In the genomic region with DNA sequence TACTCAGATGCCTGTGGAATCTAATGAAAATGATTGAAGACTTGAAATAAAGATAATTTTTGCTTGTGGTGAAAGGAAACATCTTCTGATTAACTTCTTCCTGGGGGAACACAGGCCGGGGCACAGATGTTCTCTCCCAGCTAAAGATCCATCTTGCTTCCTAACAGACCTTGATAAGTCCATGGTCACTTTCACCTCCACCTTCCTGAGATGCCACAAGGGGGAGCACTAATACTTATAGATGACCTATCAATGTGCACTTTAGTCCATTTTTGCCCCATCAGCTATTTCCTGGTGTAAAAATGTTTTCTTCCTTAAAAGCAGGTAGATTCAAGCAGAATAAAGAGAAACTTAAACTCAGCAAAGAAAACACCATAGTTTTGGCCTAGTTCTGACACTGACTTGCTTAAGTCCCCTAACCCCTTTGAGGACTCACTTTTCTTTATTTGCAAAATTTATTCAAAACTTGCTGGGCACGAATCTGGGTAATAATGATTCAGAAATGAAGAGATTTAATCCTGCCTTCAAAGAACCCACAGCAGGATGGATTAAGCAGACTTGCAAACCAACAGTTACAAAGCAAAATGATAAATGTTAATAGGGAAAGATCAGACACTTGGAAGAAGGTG, we compare ENCODE assay signal across 8 cellular contexts.
DNase-seq lines count a peak whose midpoint lies in the region; ATAC-seq and TF ChIP-seq lines count a peak whose summit lies in the region.

No MANE protein-coding gene starts in this region.

- H3K79me2 ChIP-seq in DND-41 (ENCODE audit: insufficient read depth, low read length) (no peaks in the 10 kb centered on the region), OCI-LY3 (ENCODE audit: low read length) (no peaks in the 10 kb centered on the region)

- no peaks in the 10 kb centered on the region for H3K36me3 Mint-ChIP-seq in activated T-cell treated with anti-CD3 and anti-CD28 coated beads, Interleukin-2, amount 50 U/mL, for 24 hours (ENCODE audit: low read depth)
- H3K36me3 Mint-ChIP-seq in osteocyte (ENCODE audit: unreplicated experiment): no peaks in the 10 kb centered on the region

- TF ChIP-seq CTCF in DND-41 (IDR thresholded peaks at IDR 0.05; ENCODE audit: borderline replicate concordance, extremely low read depth, low read length, poor library complexity, severe bottlenecking): peak; percentile 82
- peak; percentile 89 for TF ChIP-seq CTCF in IMR-90 (conservative IDR thresholded peaks at IDR 0.05; ENCODE audit: low read depth, low read length)
- TF ChIP-seq CTCF in OCI-LY3 (IDR thresholded peaks at IDR 0.05; ENCODE audit: low read depth, low read length): peak; percentile 97
- peak; percentile 76 for TF ChIP-seq CTCF in foreskin fibroblast (IDR thresholded peaks at IDR 0.05; ENCODE audit: low read depth, low read length)
- TF ChIP-seq CTCF in osteocyte (IDR thresholded peaks at IDR 0.05): peak; percentile 77

- no peak overlapping the region for H2BK15ac ChIP-seq in IMR-90 (ENCODE audit: low read depth, low read length)

- dilution Hi-C loops in IMR-90 (cut with HindIII; ENCODE audit: low sequenced_read_pairs, unreplicated experiment): loop anchor here (25.0 kb wide), 1 partner anchor 521 kb away; no protein-coding TSS in a partner anchor

- no peak overlapping the region for H2AK9ac ChIP-seq in IMR-90 (replicated peaks; ENCODE audit: low read depth, low read length, poor library complexity)

- no peak overlapping the region for H3K14ac ChIP-seq in IMR-90 (replicated peaks; ENCODE audit: low read depth, low read length)

- H3K27me3 Mint-ChIP-seq in activated T-cell treated with anti-CD3 and anti-CD28 coated beads, Interleukin-2, amount 50 U/mL, for 24 hours: peaks cover 4% of the 10 kb centered on the region
- peaks cover 4% of the 10 kb centered on the region for H3K27me3 Mint-ChIP-seq in osteocyte (ENCODE audit: unreplicated experiment)

- ATAC-seq in DND-41 (ENCODE audit: insufficient read depth, low read depth) (peak; percentile 91), GM21576 (IDR thresholded peaks at IDR 0.05; ENCODE audit: unreplicated experiment) (peak; percentile 92), IMR-90 (ENCODE audit: low read depth) (peak; percentile 96)

- no peak overlapping the region for H3K27ac ChIP-seq in DND-41 (ENCODE audit: low read length)
- H3K27ac ChIP-seq in IMR-90 (ENCODE audit: insufficient read depth, low read length): no peak overlapping the region
- no peak overlapping the region for H3K27ac ChIP-seq in OCI-LY3 (ENCODE audit: low read length)

- H4K91ac ChIP-seq in IMR-90 (ENCODE audit: insufficient read depth, low read depth, low read length): no peak overlapping the region

- H4K20me1 ChIP-seq in DND-41 (ENCODE audit: insufficient read depth, low read length) (no peaks in the 10 kb centered on the region), IMR-90 (ENCODE audit: insufficient read depth, low read length) (no peaks in the 10 kb centered on the region), OCI-LY3 (ENCODE audit: insufficient read depth, low read length) (no peaks in the 10 kb centered on the region)

- H3K79me1 ChIP-seq in IMR-90 (ENCODE audit: low read depth in 1 of 2, low read length in 2 of 2): no peaks in the 10 kb centered on the region

- H2AFZ ChIP-seq in DND-41 (ENCODE audit: low read depth, low read length) (no peak overlapping the region), IMR-90 (replicated peaks; ENCODE audit: low read length, poor library complexity) (no peak overlapping the region), OCI-LY3 (ENCODE audit: low read depth, low read length) (peak overlapping the region; percentile 81)

- POLR2A ChIA-PET in IMR-90 (lab: Charles Lee; ENCODE audit: unreplicated experiment): interaction anchor here (0.5 kb wide), 1 partner anchor 158 kb away, joined by 18 read pairs; no protein-coding TSS in a partner anchor

- H3K18ac ChIP-seq in IMR-90 (ENCODE audit: low read depth, low read length): no peak overlapping the region

- H3K9me3 ChIP-seq in DND-41 (ENCODE audit: insufficient read depth, low read length, severe bottlenecking) (no peaks in the 10 kb centered on the region), IMR-90 (ENCODE audit: control insufficient read depth, insufficient read depth, low read length) (no peaks in the 10 kb centered on the region), OCI-LY3 (ENCODE audit: insufficient read depth, low read length) (no peaks in the 10 kb centered on the region)

- no peak overlapping the region for H3K27ac Mint-ChIP-seq in activated T-cell treated with anti-CD3 and anti-CD28 coated beads, Interleukin-2, amount 50 U/mL, for 24 hours
- no peak overlapping the region for H3K27ac Mint-ChIP-seq in osteocyte (ENCODE audit: unreplicated experiment)

- no TSS peak for BruUV-seq in IMR-90 (replicated peaks; lab: Mats Ljungman, UMichigan)

- H4K8ac ChIP-seq in IMR-90 (ENCODE audit: low read depth in 2 of 2, low read length in 2 of 2): no peak overlapping the region

- no peak overlapping the region for H2BK5ac ChIP-seq in IMR-90 (ENCODE audit: low read depth, low read length, poor library complexity, severe bottlenecking)

- H2AK5ac ChIP-seq in IMR-90 (ENCODE audit: low read depth, low read length): no peak overlapping the region

- H3K36me3 ChIP-seq in DND-41 (ENCODE audit: insufficient read depth, low read length) (no peaks in the 10 kb centered on the region), IMR-90 (ENCODE audit: control insufficient read depth, insufficient read depth, low read length) (no peaks in the 10 kb centered on the region), OCI-LY3 (replicated peaks; ENCODE audit: low read depth, low read length) (no peaks in the 10 kb centered on the region)

- no peak overlapping the region for H4K5ac ChIP-seq in IMR-90 (ENCODE audit: low read depth, low read length)

- no peak overlapping the region for H3K4ac ChIP-seq in IMR-90 (ENCODE audit: low read depth, low read length)

- H3K27me3 ChIP-seq in DND-41 (ENCODE audit: insufficient read depth, low read length, poor library complexity) (no peaks in the 10 kb centered on the region), IMR-90 (ENCODE audit: control insufficient read depth, insufficient read depth, low read length) (no peaks in the 10 kb centered on the region), OCI-LY3 (ENCODE audit: low read depth, low read length) (no peaks in the 10 kb centered on the region)

- no peak for TF ChIP-seq POLR2A in IMR-90 (IDR thresholded peaks at IDR 0.05; ENCODE audit: low read depth, low read length)

- no peak overlapping the region for H2BK20ac ChIP-seq in IMR-90 (ENCODE audit: low read depth, low read length)

- H3K56ac ChIP-seq in IMR-90 (ENCODE audit: extremely low read depth, insufficient read depth, low read length): no peak overlapping the region

- H3K9me1 ChIP-seq in IMR-90 (ENCODE audit: insufficient read depth, low read length): no peaks in the 10 kb centered on the region

- H3K23ac ChIP-seq in IMR-90 (ENCODE audit: low read depth, low read length): no peak overlapping the region

- DNase-seq in DND-41 (peak; percentile 71), IMR-90 (peak; percentile 84), foreskin fibroblast (peak; percentile 69 to 90), osteocyte (ENCODE audit: extremely low spot score, unreplicated experiment) (no peak), ureter (ENCODE audit: low spot score) (peak; percentile 86)
- peak; percentile 37 for DNase-seq in activated T-cell treated with anti-CD3 and anti-CD28 coated beads, Interleukin-2, amount 50 U/mL, for 24 hours

- in situ Hi-C loops in IMR-90 (cut with MboI; ENCODE audit: low sequenced_read_pairs): loop anchor here (25.0 kb wide), 2 partner anchors 521 to 871 kb away; no protein-coding TSS in a partner anchor

- peak; percentile 89 for TF ChIP-seq RAD21 in IMR-90 (IDR thresholded peaks at IDR 0.05; ENCODE audit: low read length)

- no CpG with 5 or more reads among the region's 2 CpGs for WGBS in IMR-90 (ENCODE audit: extremely low coverage in 2 of 2, insufficient read length in 1 of 2), 2 experiments

- H3K4me1 ChIP-seq in DND-41 (ENCODE audit: insufficient read depth, low read length) (no peaks in the 10 kb centered on the region), IMR-90 (ENCODE audit: control insufficient read depth, insufficient read depth, low read length) (no peaks in the 10 kb centered on the region), OCI-LY3 (ENCODE audit: low read length) (peaks cover 6% of the 10 kb centered on the region)

- H2BK120ac ChIP-seq in IMR-90 (ENCODE audit: low read depth, low read length): peak overlapping the region; percentile 11; the same call in 1 of the 2 replicates

- H3K9ac ChIP-seq in DND-41 (ENCODE audit: low read depth, low read length) (no peak overlapping the region), IMR-90 (ENCODE audit: low read depth, low read length) (no peak overlapping the region), OCI-LY3 (ENCODE audit: low read length) (peak overlapping the region; percentile 15; the same call in 1 of the 2 replicates)

- H3K4me1 Mint-ChIP-seq in activated T-cell treated with anti-CD3 and anti-CD28 coated beads, Interleukin-2, amount 50 U/mL, for 24 hours (ENCODE audit: low read depth): no peaks in the 10 kb centered on the region
- H3K4me1 Mint-ChIP-seq in osteocyte (ENCODE audit: unreplicated experiment): no peaks in the 10 kb centered on the region

- intact Hi-C loops in IMR-90 (cut with micrococcal nuclease): loop anchor here (1.0 kb wide), 2 partner anchors 528 to 536 kb away; no protein-coding TSS in a partner anchor

- H3K9me3 Mint-ChIP-seq in activated T-cell treated with anti-CD3 and anti-CD28 coated beads, Interleukin-2, amount 50 U/mL, for 24 hours: no peaks in the 10 kb centered on the region
- H3K9me3 Mint-ChIP-seq in osteocyte (ENCODE audit: unreplicated experiment): no peaks in the 10 kb centered on the region

- H3K4me3 Mint-ChIP-seq in activated T-cell treated with anti-CD3 and anti-CD28 coated beads, Interleukin-2, amount 50 U/mL, for 24 hours: no peak overlapping the region
- H3K4me3 Mint-ChIP-seq in osteocyte (ENCODE audit: unreplicated experiment): no peak overlapping the region

- H3K4me2 ChIP-seq in DND-41 (ENCODE audit: insufficient read depth, low read length) (no peak overlapping the region), IMR-90 (ENCODE audit: low read depth, low read length) (no peak overlapping the region), OCI-LY3 (ENCODE audit: low read length) (peak overlapping the region; percentile 58)

- CTCF ChIA-PET in IMR-90 (lab: Yijun Ruan, JAX): interaction anchor here (0.6 to 4.0 kb wide), 17 partner anchors 11 to 554 kb away, joined by 3 to 38 read pairs (median 3); no protein-coding TSS in a partner anchor

- H3K4me3 ChIP-seq in DND-41 (ENCODE audit: low read depth in 1 of 2, low read length in 2 of 2): no peak overlapping the region
- no peak overlapping the region for H3K4me3 ChIP-seq in IMR-90 (ENCODE audit: insufficient read depth, low read depth, low read length)
- peak overlapping the region; percentile 48 for H3K4me3 ChIP-seq in OCI-LY3 (ENCODE audit: low read length)
- no peak overlapping the region for H3K4me3 ChIP-seq in foreskin fibroblast (ENCODE audit: low read depth in 1 of 2, low read length in 2 of 2)

TF ChIP-seq in IMR-90, 13 proteins besides CTCF, POLR2A, EP300 and RAD21:
- TF ChIP-seq SMC3 (IDR thresholded peaks at IDR 0.05; ENCODE audit: low read depth, low read length) (peak; percentile 94), RFX5 (IDR thresholded peaks at IDR 0.05; ENCODE audit: low read depth, low read length) (no peak), MAFK (IDR thresholded peaks at IDR 0.05; ENCODE audit: low read depth, low read length) (peak; percentile 99)
